In the genomic region with DNA sequence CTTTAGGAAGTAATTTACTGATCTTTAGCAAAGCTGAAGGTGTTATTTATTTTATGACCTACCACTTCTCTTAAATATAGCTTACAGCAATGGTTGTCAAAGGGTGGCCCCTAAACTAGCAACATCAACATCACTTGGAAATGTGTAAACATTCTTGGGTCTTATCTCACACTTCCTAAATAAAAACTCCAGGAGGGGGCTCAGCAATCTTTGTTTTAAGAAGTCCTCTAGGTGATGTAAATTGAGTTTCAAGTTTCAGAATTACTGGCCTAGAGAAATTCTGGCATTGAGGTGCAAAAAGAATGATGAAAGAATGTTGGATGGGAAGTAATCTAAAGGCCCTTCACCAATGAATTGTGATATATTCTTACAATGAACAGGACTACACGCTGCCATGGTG, we compare ENCODE assay signal across 15 cellular contexts.
DNase-seq lines count a peak whose midpoint lies in the region; ATAC-seq and TF ChIP-seq lines count a peak whose summit lies in the region.
"Had no signal": no experiment of that assay in that cellular context is flagged by ENCODE, and none has a peak within 500 bp of the region (broad histone marks: within the 10 kb centered on the region; RNA-seq: fewer than 3 reads in every experiment).

No MANE protein-coding gene starts in this region.

- peaks cover 79% of the 10 kb centered on the region for H3K9me3 Mint-ChIP-seq in GM23338
- H3K9me3 Mint-ChIP-seq: CD4-positive, alpha-beta memory T cell had no signal

- H3K9me3 ChIP-seq in HUES48 (ENCODE audit: control insufficient read depth, insufficient read depth, low read length) (no peaks in the 10 kb centered on the region), SK-N-MC (ENCODE audit: low read depth, low read length) (no peaks in the 10 kb centered on the region), osteoblast (ENCODE audit: low read depth, low read length) (no peaks in the 10 kb centered on the region), vagina (no peaks in the 10 kb centered on the region)

- no peak for DNase-seq in GM23338 (ENCODE audit: low spot score)
- DNase-seq in SK-N-MC (ENCODE audit: low read depth, low spot score) = no peak
- peak; percentile 10 for DNase-seq in osteoblast (ENCODE audit: insufficient read length, low spot score, missing footprints)
- DNase-seq in putamen (ENCODE audit: low spot score) = no peak
- DNase-seq in vagina (ENCODE audit: extremely low spot score in 2 of 2) = no peak
- DNase-seq: C1 segment of cervical spinal cord; Calu3; CD4-positive, alpha-beta memory T cell; COR-L47; DMS53; DMS79 treated with DMSO at 0.1 percent for 48 hours; GF-D8; H9 had no signal

- intact Hi-C loops in vagina (cut with DNase I) = no loop called here

- H3K9ac ChIP-seq in HUES48 (ENCODE audit: low read depth, low read length) = no peak overlapping the region
- H3K9ac ChIP-seq in SK-N-MC (ENCODE audit: insufficient read length) = no peak overlapping the region

- TF ChIP-seq CTCF in GM23338 (conservative IDR thresholded peaks at IDR 0.05; ENCODE audit: low read depth in 2 of 2) (no peak), osteoblast (IDR thresholded peaks at IDR 0.05; ENCODE audit: extremely low read depth, low read depth, low read length) (no peak), vagina (IDR thresholded peaks at IDR 0.05) (no peak)

- H3K4me3 ChIP-seq in GM23338 = no peak overlapping the region
- H3K4me3 ChIP-seq in HUES48 (ENCODE audit: low read depth, low read length) = no peak overlapping the region
- no peak overlapping the region for H3K4me3 ChIP-seq in SK-N-MC
- H3K4me3 ChIP-seq in osteoblast (ENCODE audit: insufficient read depth, low read length) = no peak overlapping the region
- no peak overlapping the region for H3K4me3 ChIP-seq in vagina

- H3K27me3 ChIP-seq in GM23338 (ENCODE audit: insufficient read depth) (no peaks in the 10 kb centered on the region), HUES48 (ENCODE audit: control insufficient read depth, insufficient read depth, low read length) (no peaks in the 10 kb centered on the region), osteoblast (ENCODE audit: insufficient read depth, low read length) (no peaks in the 10 kb centered on the region), vagina (no peaks in the 10 kb centered on the region)

- no peak overlapping the region for H3K4me3 Mint-ChIP-seq in GM23338
- H3K4me3 Mint-ChIP-seq: CD4-positive, alpha-beta memory T cell; H9 had no signal

- H3K27ac Mint-ChIP-seq in GM23338 = no peak overlapping the region
- H3K27ac Mint-ChIP-seq: CD4-positive, alpha-beta memory T cell; H9 had no signal

- peaks cover 17% of the 10 kb centered on the region for H3K36me3 Mint-ChIP-seq in GM23338 (ENCODE audit: low read depth)
- H3K36me3 Mint-ChIP-seq: CD4-positive, alpha-beta memory T cell had no signal

- no peak for TF ChIP-seq POLR2A in vagina (IDR thresholded peaks at IDR 0.05)

- H4K20me1 ChIP-seq in GM23338 (replicated peaks; ENCODE audit: insufficient read depth) = no peaks in the 10 kb centered on the region
- no peaks in the 10 kb centered on the region for H4K20me1 ChIP-seq in osteoblast (ENCODE audit: insufficient read depth, low read length)

- H3K27me3 Mint-ChIP-seq in GM23338 (ENCODE audit: insufficient read depth, low read depth, poor library complexity) = peaks cover 4% of the 10 kb centered on the region

- H3K36me3 ChIP-seq in GM23338 (ENCODE audit: insufficient read depth) (no peaks in the 10 kb centered on the region; the same call in 1 of the 2 replicates), HUES48 (ENCODE audit: control insufficient read depth, insufficient read depth, low read length) (no peaks in the 10 kb centered on the region), SK-N-MC (ENCODE audit: insufficient read depth, low read length) (no peaks in the 10 kb centered on the region), osteoblast (ENCODE audit: insufficient read depth, low read length) (no peaks in the 10 kb centered on the region), vagina (no peaks in the 10 kb centered on the region)

- no peak overlapping the region for H3K27ac ChIP-seq in GM23338 (ENCODE audit: low read depth)
- H3K27ac ChIP-seq in HUES48 (ENCODE audit: low read depth, low read length) = peak overlapping the region; percentile 14
- H3K27ac ChIP-seq in SK-N-MC = peak overlapping the region; percentile 59; the same call in 1 of the 2 replicates
- H3K27ac ChIP-seq in osteoblast (ENCODE audit: low read depth, low read length) = no peak overlapping the region
- no peak overlapping the region for H3K27ac ChIP-seq in vagina

- H3F3A ChIP-seq in GM23338 (replicated peaks; ENCODE audit: low read depth) = no peaks in the 10 kb centered on the region

- H2AFZ ChIP-seq in GM23338 = no peak overlapping the region
- H2AFZ ChIP-seq in osteoblast (ENCODE audit: low read length) = no peak overlapping the region

- H3K4me2 ChIP-seq in GM23338 (peak overlapping the region; percentile 24; the same call in 1 of the 2 replicates), osteoblast (ENCODE audit: insufficient read depth, low read length) (no peak overlapping the region)

- peaks cover 16% of the 10 kb centered on the region for H3K4me1 Mint-ChIP-seq in GM23338

- H3K4me1 ChIP-seq in GM23338 (ENCODE audit: insufficient read depth) = no peaks in the 10 kb centered on the region; the same call in 1 of the 2 replicates
- peaks cover 21% of the 10 kb centered on the region for H3K4me1 ChIP-seq in HUES48 (ENCODE audit: control insufficient read depth, insufficient read depth, low read length)
- H3K4me1 ChIP-seq in osteoblast (ENCODE audit: insufficient read depth, low read length) = no peaks in the 10 kb centered on the region
- H3K4me1 ChIP-seq in vagina = no peaks in the 10 kb centered on the region

- ATAC-seq in GM23338 = no peak
- ATAC-seq: HCT116 had no signal

- H3K9me2 ChIP-seq in GM23338 (ENCODE audit: insufficient read depth) = no peaks in the 10 kb centered on the region

- H3K79me2 ChIP-seq in GM23338 (replicated peaks; ENCODE audit: insufficient read depth) (no peaks in the 10 kb centered on the region), osteoblast (ENCODE audit: insufficient read depth, low read length) (no peaks in the 10 kb centered on the region)

TF ChIP-seq in GM23338, 12 proteins besides CTCF, POLR2A, EP300 and RAD21 (continues in another document):
- TF ChIP-seq, protein P1, sequence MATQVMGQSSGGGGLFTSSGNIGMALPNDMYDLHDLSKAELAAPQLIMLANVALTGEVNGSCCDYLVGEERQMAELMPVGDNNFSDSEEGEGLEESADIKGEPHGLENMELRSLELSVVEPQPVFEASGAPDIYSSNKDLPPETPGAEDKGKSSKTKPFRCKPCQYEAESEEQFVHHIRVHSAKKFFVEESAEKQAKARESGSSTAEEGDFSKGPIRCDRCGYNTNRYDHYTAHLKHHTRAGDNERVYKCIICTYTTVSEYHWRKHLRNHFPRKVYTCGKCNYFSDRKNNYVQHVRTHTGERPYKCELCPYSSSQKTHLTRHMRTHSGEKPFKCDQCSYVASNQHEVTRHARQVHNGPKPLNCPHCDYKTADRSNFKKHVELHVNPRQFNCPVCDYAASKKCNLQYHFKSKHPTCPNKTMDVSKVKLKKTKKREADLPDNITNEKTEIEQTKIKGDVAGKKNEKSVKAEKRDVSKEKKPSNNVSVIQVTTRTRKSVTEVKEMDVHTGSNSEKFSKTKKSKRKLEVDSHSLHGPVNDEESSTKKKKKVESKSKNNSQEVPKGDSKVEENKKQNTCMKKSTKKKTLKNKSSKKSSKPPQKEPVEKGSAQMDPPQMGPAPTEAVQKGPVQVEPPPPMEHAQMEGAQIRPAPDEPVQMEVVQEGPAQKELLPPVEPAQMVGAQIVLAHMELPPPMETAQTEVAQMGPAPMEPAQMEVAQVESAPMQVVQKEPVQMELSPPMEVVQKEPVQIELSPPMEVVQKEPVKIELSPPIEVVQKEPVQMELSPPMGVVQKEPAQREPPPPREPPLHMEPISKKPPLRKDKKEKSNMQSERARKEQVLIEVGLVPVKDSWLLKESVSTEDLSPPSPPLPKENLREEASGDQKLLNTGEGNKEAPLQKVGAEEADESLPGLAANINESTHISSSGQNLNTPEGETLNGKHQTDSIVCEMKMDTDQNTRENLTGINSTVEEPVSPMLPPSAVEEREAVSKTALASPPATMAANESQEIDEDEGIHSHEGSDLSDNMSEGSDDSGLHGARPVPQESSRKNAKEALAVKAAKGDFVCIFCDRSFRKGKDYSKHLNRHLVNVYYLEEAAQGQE (IDR thresholded peaks at IDR 0.05; ENCODE audit: unreplicated experiment) = no peak
- TF ChIP-seq EZH2phosphoT487 (IDR thresholded peaks at IDR 0.05; ENCODE audit: unreplicated experiment) = no peak
- no peak for TF ChIP-seq POLR2AphosphoS5 (IDR thresholded peaks at IDR 0.05; ENCODE audit: low read depth)

Comparison
In these comparisons a context has a peak if more than half of its experiments do, and no peak if none do; other contexts are left out.
1. H3K27ac ChIP-seq: peak in HUES48 (single experiment) and SK-N-MC (single experiment); none in GM23338 (single experiment), osteoblast (single experiment) and vagina (single experiment).